Comparison of ENCODE assay signal across 13 cellular contexts in genomic region chr1:3596663-3597598, GRCh38. TPM values are rescaled to one million over a fixed set of nuclear protein-coding genes. Genes with fewer than 3 reads are reported as not detected.
DNase-seq lines count a peak whose midpoint lies in the region; ATAC-seq lines count a peak whose summit lies in the region.
"Had no signal": no experiment of that assay in that cellular context is flagged by ENCODE, and none has a peak within 500 bp of the region (broad histone marks: within the 10 kb centered on the region; RNA-seq: fewer than 3 reads in every experiment).

No MANE protein-coding gene starts in this region.

- peak; percentile 20 for DNase-seq in activated gamma-delta T cell treated with Interleukin-2 at 50 U/mL for 16 hours
- no peak for DNase-seq in activated gamma-delta T cell (lab: John Stamatoyannopoulos, UW)
- no peak for DNase-seq in NCI-H2171 treated with DMSO at 0.1 percent for 48 hours (lab: John Stamatoyannopoulos, UW)
- DNase-seq in NCI-H146 treated with DMSO at 0.1 percent for 48 hours (lab: John Stamatoyannopoulos, UW; ENCODE audit: unreplicated experiment) = no peak
- DNase-seq: ACHN, NCI-H2081, NCI-H82 had no signal

- H3K27ac Mint-ChIP-seq in IgD-negative memory B cell = peak overlapping the region in 1 of 3 donors; percentile 71
- no peak overlapping the region for H3K27ac Mint-ChIP-seq in dendritic cell treated with granulocyte-macrophage colony-stimulating factor and Interleukin-4, amounts not matched to agents 40 ng/mL and 50 ng/mL, for 4 days
- H3K27ac Mint-ChIP-seq in stimulated activated memory B cell treated with anti-CD40 and anti-IgM and Interleukin-4, amounts not matched to agents 10 μg/mL and 1 μg/mL and 100 μg/mL, for 72 hours = peak overlapping the region; percentile 66

- intact Hi-C loops in dendritic cell treated with granulocyte-macrophage colony-stimulating factor and Interleukin-4, amounts not matched to agents 40 ng/mL and 50 ng/mL, for 4 days (cut with micrococcal nuclease) = no loop called here

- ATAC-seq in stimulated activated memory B cell treated with anti-CD40 and anti-IgM and Interleukin-4, amounts not matched to agents 10 μg/mL and 1 μg/mL and 100 μg/mL, for 72 hours = no peak
- ATAC-seq in HG03342 (IDR thresholded peaks at IDR 0.05; ENCODE audit: unreplicated experiment) = no peak
- ATAC-seq: HCT116 had no signal

- H3K4me3 Mint-ChIP-seq in IgD-negative memory B cell = peak overlapping the region in 3 of 4 donors; percentile 9 to 93 (median 88)
- peak overlapping the region; percentile 35 for H3K4me3 Mint-ChIP-seq in dendritic cell treated with granulocyte-macrophage colony-stimulating factor and Interleukin-4, amounts not matched to agents 40 ng/mL and 50 ng/mL, for 4 days
- H3K4me3 Mint-ChIP-seq in stimulated activated memory B cell treated with anti-CD40 and anti-IgM and Interleukin-4, amounts not matched to agents 10 μg/mL and 1 μg/mL and 100 μg/mL, for 72 hours = peak overlapping the region; percentile 77

- H3K27me3 Mint-ChIP-seq in IgD-negative memory B cell = peaks cover 6% of the 10 kb centered on the region
- peaks cover 20% of the 10 kb centered on the region for H3K27me3 Mint-ChIP-seq in dendritic cell treated with granulocyte-macrophage colony-stimulating factor and Interleukin-4, amounts not matched to agents 40 ng/mL and 50 ng/mL, for 4 days
- H3K27me3 Mint-ChIP-seq in stimulated activated memory B cell treated with anti-CD40 and anti-IgM and Interleukin-4, amounts not matched to agents 10 μg/mL and 1 μg/mL and 100 μg/mL, for 72 hours = peaks cover 45% of the 10 kb centered on the region

- peaks cover 10 to 14% (median 13%) of the 10 kb centered on the region in 3 donors for H3K4me1 Mint-ChIP-seq in IgD-negative memory B cell
- H3K4me1 Mint-ChIP-seq in dendritic cell treated with granulocyte-macrophage colony-stimulating factor and Interleukin-4, amounts not matched to agents 40 ng/mL and 50 ng/mL, for 4 days (ENCODE audit: low read depth) = peaks cover 27% of the 10 kb centered on the region
- H3K4me1 Mint-ChIP-seq in stimulated activated memory B cell treated with anti-CD40 and anti-IgM and Interleukin-4, amounts not matched to agents 10 μg/mL and 1 μg/mL and 100 μg/mL, for 72 hours = peaks cover 34% of the 10 kb centered on the region

- no peaks in the 10 kb centered on the region for H3K9me3 Mint-ChIP-seq in IgD-negative memory B cell
- no peaks in the 10 kb centered on the region for H3K9me3 Mint-ChIP-seq in dendritic cell treated with granulocyte-macrophage colony-stimulating factor and Interleukin-4, amounts not matched to agents 40 ng/mL and 50 ng/mL, for 4 days
- no peaks in the 10 kb centered on the region for H3K9me3 Mint-ChIP-seq in stimulated activated memory B cell treated with anti-CD40 and anti-IgM and Interleukin-4, amounts not matched to agents 10 μg/mL and 1 μg/mL and 100 μg/mL, for 72 hours

- peaks cover 1% of the 10 kb centered on the region for H3K36me3 Mint-ChIP-seq in IgD-negative memory B cell
- H3K36me3 Mint-ChIP-seq in dendritic cell treated with granulocyte-macrophage colony-stimulating factor and Interleukin-4, amounts not matched to agents 40 ng/mL and 50 ng/mL, for 4 days (ENCODE audit: low read depth) = no peaks in the 10 kb centered on the region
- H3K36me3 Mint-ChIP-seq in stimulated activated memory B cell treated with anti-CD40 and anti-IgM and Interleukin-4, amounts not matched to agents 10 μg/mL and 1 μg/mL and 100 μg/mL, for 72 hours = no peaks in the 10 kb centered on the region

RNA-seq across cellular contexts. Expression of gene MEGF6, which starts 14.4 kb away (rescaled TPM):
- polyA plus RNA-seq in IgD-negative memory B cell = 2.3 TPM

RNA-seq across cellular contexts. Expression of gene TPRG1L, which starts 27.9 kb away (rescaled TPM):
- polyA plus RNA-seq in IgD-negative memory B cell = 37.8 TPM

RNA-seq across cellular contexts. Expression of gene WRAP73, which starts 53.0 kb away (rescaled TPM):
- 29.7 TPM for polyA plus RNA-seq in IgD-negative memory B cell

RNA-seq across cellular contexts. Expression of gene TP73, which starts 55.4 kb away (rescaled TPM):
- polyA plus RNA-seq in IgD-negative memory B cell = 0.88 TPM
- polyA plus RNA-seq: neural cell had no signal

Comparison
In these comparisons a context has a peak if more than half of its experiments do, and no peak if none do; other contexts are left out.
1. H3K4me3 Mint-ChIP-seq: peak in every context shown above with its lines; median percentile 88 in IgD-negative memory B cell; 77 in stimulated activated memory B cell treated with anti-CD40 and anti-IgM and Interleukin-4, amounts not matched to agents 10 μg/mL and 1 μg/mL and 100 μg/mL, for 72 hours; 35 in dendritic cell treated with granulocyte-macrophage colony-stimulating factor and Interleukin-4, amounts not matched to agents 40 ng/mL and 50 ng/mL, for 4 days.